ENCODE assay signal across 1 cellular context in genomic region chr2:62348700-62349099, GRCh38.
A peak's percentile ranks its signal among the peaks of the same experiment; 100 is the strongest.
TF ChIP-seq lines count a peak whose summit lies in the region.

No MANE protein-coding gene starts in this region.

TF ChIP-seq in GM12878, 131 proteins besides CTCF, POLR2A, EP300 and RAD21 (continued from another document and continues in another):
- TF ChIP-seq ZBTB11 (CRISPR knock-in tag; IDR thresholded peaks at IDR 0.05) = no peak
- TF ChIP-seq PBX3 (IDR thresholded peaks at IDR 0.05; ENCODE audit: insufficient replicate concordance, low read depth, low read length) = no peak
- TF ChIP-seq SRF (IDR thresholded peaks at IDR 0.05; ENCODE audit: low read depth in 2 of 2, low read length in 2 of 2) = peak in 1 of 2 experiments; percentile 94; a peak in 2 of 4 replicates
- no peak for TF ChIP-seq SUPT20H (IDR thresholded peaks at IDR 0.05; ENCODE audit: borderline replicate concordance, control insufficient read depth, low read depth, low read length)
- TF ChIP-seq IKZF2 (IDR thresholded peaks at IDR 0.05) = peak; percentile 28 to 37; a peak in 2 of 4 replicates
- TF ChIP-seq E2F8 (IDR thresholded peaks at IDR 0.05; ENCODE audit: low read depth, partially characterized antibody) = no peak
- no peak for TF ChIP-seq FOXK2 (IDR thresholded peaks at IDR 0.05)
- no peak for TF ChIP-seq HDAC2 (IDR thresholded peaks at IDR 0.05)
- TF ChIP-seq POLR2AphosphoS5 (IDR thresholded peaks at IDR 0.05; ENCODE audit: low read length) = no peak
- TF ChIP-seq RELB (IDR thresholded peaks at IDR 0.05; ENCODE audit: low read depth) = no peak
- TF ChIP-seq ZNF687 (IDR thresholded peaks at IDR 0.05) = 0 out of 2 replicates have a peak, but pooled peaks have one; percentile 53
- TF ChIP-seq USF2 (IDR thresholded peaks at IDR 0.05; ENCODE audit: borderline replicate concordance, low read depth, low read length) = no peak
- TF ChIP-seq ATF3 (IDR thresholded peaks at IDR 0.05; ENCODE audit: borderline replicate concordance, extremely low read depth, low read depth, low read length) = no peak
- no peak for TF ChIP-seq PRDM15 (CRISPR knock-in tag; IDR thresholded peaks at IDR 0.05)
- TF ChIP-seq MXI1 (IDR thresholded peaks at IDR 0.05; ENCODE audit: low read depth, low read length) = no peak
- TF ChIP-seq TAF1 (IDR thresholded peaks at IDR 0.05; ENCODE audit: borderline replicate concordance, low read depth, low read length) = no peak
- TF ChIP-seq SIN3A (IDR thresholded peaks at IDR 0.05; ENCODE audit: low read depth, low read length) = no peak
- TF ChIP-seq CREB1 (IDR thresholded peaks at IDR 0.05; ENCODE audit: low read depth) = no peak
- TF ChIP-seq GATAD2B (conservative IDR thresholded peaks at IDR 0.05; ENCODE audit: low read depth) = no peak
- no peak for TF ChIP-seq E2F4 (IDR thresholded peaks at IDR 0.05; ENCODE audit: low read depth, low read length)
- TF ChIP-seq ZNF384 (IDR thresholded peaks at IDR 0.05; ENCODE audit: borderline replicate concordance, low read depth, low read length) = no peak
- no peak for TF ChIP-seq STAT1 (conservative IDR thresholded peaks at IDR 0.05)
- peak; percentile 69 for TF ChIP-seq MEF2B (IDR thresholded peaks at IDR 0.05; ENCODE audit: partially characterized antibody, poor library complexity, severe bottlenecking)
- peak; percentile 95 for TF ChIP-seq RUNX3 (IDR thresholded peaks at IDR 0.05; ENCODE audit: low read length)
- TF ChIP-seq SMAD1 (IDR thresholded peaks at IDR 0.05; ENCODE audit: low read depth, partially characterized antibody) = no peak
- TF ChIP-seq YY1 (IDR thresholded peaks at IDR 0.05; ENCODE audit: low read depth, low read length) = no peak
- TF ChIP-seq SUZ12 (IDR thresholded peaks at IDR 0.05; ENCODE audit: unreplicated experiment) = no peak
- peak in 1 of 2 experiments; percentile 36; a peak in 1 of 4 replicates for TF ChIP-seq BHLHE40 (IDR thresholded peaks at IDR 0.05; ENCODE audit: borderline replicate concordance in 1 of 2, low read depth in 2 of 2, low read length in 1 of 2)
- peak; percentile 39; the same call in 1 of the 2 replicates for TF ChIP-seq ATF7 (IDR thresholded peaks at IDR 0.05; ENCODE audit: low read depth)
- no peak for TF ChIP-seq ASH2L (IDR thresholded peaks at IDR 0.05; ENCODE audit: borderline replicate concordance, low read depth)
- TF ChIP-seq HDGF (IDR thresholded peaks at IDR 0.05) = no peak
- TF ChIP-seq EGR1 (IDR thresholded peaks at IDR 0.05; ENCODE audit: borderline replicate concordance in 1 of 2, low read depth in 2 of 2, low read length in 2 of 2) = no peak
- TF ChIP-seq NRF1 (conservative IDR thresholded peaks at IDR 0.05; ENCODE audit: low read depth, low read length) = no peak
- no peak for TF ChIP-seq IRF3 (IDR thresholded peaks at IDR 0.05)
